In the genomic region with DNA sequence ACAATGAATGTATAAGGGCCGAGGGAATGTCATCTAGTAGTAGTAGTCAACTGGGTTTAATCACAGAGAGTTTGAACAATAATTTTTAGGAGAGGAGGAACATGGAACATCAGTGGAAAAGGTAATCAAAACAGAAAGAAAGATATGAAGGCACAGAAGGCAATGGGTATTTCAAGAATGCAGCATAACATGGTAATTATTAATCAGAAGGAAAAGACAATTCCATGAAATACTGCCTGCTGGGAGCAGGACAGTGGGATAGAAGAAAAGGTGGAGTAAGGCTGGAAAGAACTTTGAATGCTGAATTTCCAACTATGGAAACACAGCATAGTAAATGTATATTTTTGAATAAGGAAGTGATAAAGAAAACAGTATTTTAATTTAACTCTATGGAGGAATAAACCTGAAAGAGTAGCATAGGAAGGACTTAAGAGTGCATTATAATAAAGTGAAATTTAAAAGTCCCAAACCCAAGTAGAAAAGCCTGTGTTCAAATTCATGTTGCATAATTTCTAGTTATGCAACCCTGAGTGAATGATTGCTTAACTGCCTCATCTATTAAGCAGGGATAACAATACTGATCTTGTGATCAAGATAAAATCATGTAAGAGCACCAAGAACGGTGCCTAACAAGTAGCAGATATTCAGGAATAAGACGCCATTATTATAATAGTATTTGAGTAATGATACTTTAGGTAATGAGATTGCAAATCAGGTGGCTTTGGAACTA, we compare ENCODE assay signal across 19 cellular contexts.
DNase-seq lines count a peak whose midpoint lies in the region; ATAC-seq and TF ChIP-seq lines count a peak whose summit lies in the region.
"Had no signal": no experiment of that assay in that cellular context is flagged by ENCODE, and none has a peak within 500 bp of the region (broad histone marks: within the 10 kb centered on the region; RNA-seq: fewer than 3 reads in every experiment).

No MANE protein-coding gene starts in this region.

- H3K27me3 ChIP-seq in Caco-2 (replicated peaks; ENCODE audit: control insufficient read depth, insufficient read depth, low read length) (no peaks in the 10 kb centered on the region), mesendoderm (ENCODE audit: insufficient read depth, low read length, poor library complexity) (no peaks in the 10 kb centered on the region)
- H3K27me3 ChIP-seq: BLaER1 had no signal

- H3K36me3 ChIP-seq in Caco-2 (ENCODE audit: control insufficient read depth, insufficient read depth, low read length), result no peaks in the 10 kb centered on the region
- H3K36me3 ChIP-seq in mesendoderm (ENCODE audit: control insufficient read depth, insufficient read depth, low read length), result no peaks in the 10 kb centered on the region
- H3K36me3 ChIP-seq: prostate gland, WERI-Rb-1 had no signal

- TF ChIP-seq CTCF in Caco-2 (IDR thresholded peaks at IDR 0.05; ENCODE audit: insufficient read depth in 1 of 2, low read depth in 1 of 2, low read length in 1 of 2, severe bottlenecking in 1 of 2, unreplicated experiment in 1 of 2), result no peak

- H3K27ac ChIP-seq in mesendoderm (ENCODE audit: low read depth, low read length), result no peak overlapping the region
- H3K27ac ChIP-seq: BLaER1, prostate gland, WERI-Rb-1 had no signal

- WGBS in mesendoderm (ENCODE audit: extremely low coverage, insufficient coverage, low lambda C conversion rate), result no CpG with 5 or more reads among the region's 3 CpGs

- peaks cover 14% of the 10 kb centered on the region for H3K4me1 ChIP-seq in Caco-2
- no peaks in the 10 kb centered on the region for H3K4me1 ChIP-seq in mesendoderm (ENCODE audit: control insufficient read depth, low read depth, low read length)
- H3K4me1 ChIP-seq: BLaER1, prostate gland had no signal

- H3K4me1 Mint-ChIP-seq in Caco-2 (ENCODE audit: low read depth, unreplicated experiment), result peaks cover 10% of the 10 kb centered on the region
- H3K4me1 Mint-ChIP-seq in T-helper 2 cell treated with Interferon-gamma antibody and Interleukin-4, amounts not matched to agents 5 μg/mL and 100 μg/mL, for 36 hours (ENCODE audit: low read depth), result no peaks in the 10 kb centered on the region

- no peaks in the 10 kb centered on the region for H3K9me3 Mint-ChIP-seq in Caco-2 (ENCODE audit: unreplicated experiment)
- H3K9me3 Mint-ChIP-seq in T-helper 2 cell treated with Interferon-gamma antibody and Interleukin-4, amounts not matched to agents 5 μg/mL and 100 μg/mL, for 36 hours, result no peaks in the 10 kb centered on the region

- H2AK5ac ChIP-seq in mesendoderm (ENCODE audit: low read length), result no peak overlapping the region

- no peak overlapping the region for H3K18ac ChIP-seq in mesendoderm (ENCODE audit: low read length)

- H3K27me3 Mint-ChIP-seq in Caco-2 (ENCODE audit: insufficient read depth, unreplicated experiment), result no peaks in the 10 kb centered on the region
- H3K27me3 Mint-ChIP-seq in T-helper 2 cell treated with Interferon-gamma antibody and Interleukin-4, amounts not matched to agents 5 μg/mL and 100 μg/mL, for 36 hours (ENCODE audit: low read depth), result no peaks in the 10 kb centered on the region

- no peak overlapping the region for H4K5ac ChIP-seq in mesendoderm (ENCODE audit: low read length)

- intact Hi-C loops in Caco-2 (cut with micrococcal nuclease; ENCODE audit: unreplicated experiment), result no loop called here

- no peak for ATAC-seq in HG02852 (IDR thresholded peaks at IDR 0.05; ENCODE audit: unreplicated experiment)
- no peak for ATAC-seq in GM19467 (IDR thresholded peaks at IDR 0.05; ENCODE audit: unreplicated experiment)
- ATAC-seq: SK-N-SH treated with all-trans-retinoic acid at 6 μM for 48 hours had no signal

- H3K56ac ChIP-seq in mesendoderm (ENCODE audit: low read length), result no peak overlapping the region

- H3K9me3 ChIP-seq in Caco-2, result no peaks in the 10 kb centered on the region
- H3K9me3 ChIP-seq: BLaER1, prostate gland had no signal

- BruUV-seq in Caco-2 (replicated peaks; lab: Mats Ljungman, UMichigan), result no TSS peak

- H3K4me3 ChIP-seq in Caco-2 (ENCODE audit: low read depth, low read length) (no peak overlapping the region), mesendoderm (ENCODE audit: low read length) (no peak overlapping the region)
- H3K4me3 ChIP-seq: BLaER1, prostate gland had no signal

- peak overlapping the region; percentile 19 for H3K27ac Mint-ChIP-seq in Caco-2 (ENCODE audit: unreplicated experiment)
- no peak overlapping the region for H3K27ac Mint-ChIP-seq in T-helper 2 cell treated with Interferon-gamma antibody and Interleukin-4, amounts not matched to agents 5 μg/mL and 100 μg/mL, for 36 hours

- peak overlapping the region; percentile 2 for H3K4me3 Mint-ChIP-seq in Caco-2 (ENCODE audit: unreplicated experiment)
- H3K4me3 Mint-ChIP-seq in T-helper 2 cell treated with Interferon-gamma antibody and Interleukin-4, amounts not matched to agents 5 μg/mL and 100 μg/mL, for 36 hours, result no peak overlapping the region

- no peaks in the 10 kb centered on the region for H3K79me1 ChIP-seq in mesendoderm (ENCODE audit: low read length)

- no peak overlapping the region for H3K23ac ChIP-seq in mesendoderm (ENCODE audit: low read length)

- no peaks in the 10 kb centered on the region for H3K79me2 ChIP-seq in mesendoderm (ENCODE audit: control insufficient read depth, insufficient read depth, low read length)

- no peaks in the 10 kb centered on the region for H3K36me3 Mint-ChIP-seq in Caco-2 (ENCODE audit: insufficient read depth, unreplicated experiment)
- H3K36me3 Mint-ChIP-seq in T-helper 2 cell treated with Interferon-gamma antibody and Interleukin-4, amounts not matched to agents 5 μg/mL and 100 μg/mL, for 36 hours (ENCODE audit: low read depth), result no peaks in the 10 kb centered on the region

- POLR2A ChIA-PET in Caco-2 (lab: Charles Lee), result interaction anchor here (0.7 kb wide), 1 partner anchor 1317 kb away, joined by 4 read pairs; no protein-coding TSS in a partner anchor

- H3K4me2 ChIP-seq in mesendoderm (ENCODE audit: low read length), result no peak overlapping the region
- H3K4me2 ChIP-seq: BLaER1 had no signal

- CTCF ChIA-PET in Caco-2 (lab: Charles Lee), result no interaction called here

- DNase-seq in Caco-2 (no peak), MV-4-11 (lab: John Stamatoyannopoulos, UW) (peak; percentile 64), fibroblast of gingiva (ENCODE audit: low read depth) (peak; percentile 8), mesendoderm (peak; percentile 3), NCI-H2196 treated with DMSO at 0.1 percent for 48 hours (lab: John Stamatoyannopoulos, UW; ENCODE audit: unreplicated experiment) (no peak)
- no peak for DNase-seq in T-helper 2 cell treated with Interferon-gamma antibody and Interleukin-4, amounts not matched to agents 5 μg/mL and 100 μg/mL, for 36 hours (ENCODE audit: low spot score)
- DNase-seq: activated effector memory CD4-positive, alpha-beta T cell treated with anti-CD3 and anti-CD28 coated beads, Interleukin-2, amount 50 U/mL, for 16 hours; effector memory CD4-positive, alpha-beta T cell; glutamatergic neuron; islet precursor cell; NCI-H1092 treated with DMSO at 0.1 percent for 48 hours; NCI-H2171; substantia nigra; WERI-Rb-1 had no signal

- no peak overlapping the region for H2BK120ac ChIP-seq in mesendoderm (ENCODE audit: low read depth, low read length)

- no peak overlapping the region for H2BK5ac ChIP-seq in mesendoderm (ENCODE audit: low read length)

- H3K4ac ChIP-seq in mesendoderm (ENCODE audit: low read depth, low read length), result no peak overlapping the region

- H3K9ac ChIP-seq in mesendoderm (ENCODE audit: low read length), result no peak overlapping the region
- H3K9ac ChIP-seq: BLaER1 had no signal

- no peak overlapping the region for H2BK15ac ChIP-seq in mesendoderm (replicated peaks; ENCODE audit: low read depth)

- H4K8ac ChIP-seq in mesendoderm (ENCODE audit: low read depth, low read length), result no peak overlapping the region

Comparison
In these comparisons a context has a peak if more than half of its experiments do, and no peak if none do; other contexts are left out.
1. DNase-seq: peak in MV-4-11 (single experiment), fibroblast of gingiva (single experiment) and mesendoderm (single experiment); none in Caco-2 (0 of 2), NCI-H2196 treated with DMSO at 0.1 percent for 48 hours (single experiment) and T-helper 2 cell treated with Interferon-gamma antibody and Interleukin-4, amounts not matched to agents 5 μg/mL and 100 μg/mL, for 36 hours (single experiment).